In genomic region chr12:120783197-120783596, GRCh38 we compare ENCODE assay signal across 11 cellular contexts. TPM values are rescaled to one million over a fixed set of nuclear protein-coding genes. Genes with fewer than 3 reads are reported as not detected.
DNase-seq lines count a peak whose midpoint lies in the region; ATAC-seq, FAIRE-seq and TF ChIP-seq lines count a peak whose summit lies in the region.
"Had no signal": no experiment of that assay in that cellular context is flagged by ENCODE, and none has a peak within 500 bp of the region (broad histone marks: within the 10 kb centered on the region; RNA-seq: fewer than 3 reads in every experiment).

No MANE protein-coding gene starts in this region.

- H3K27me3 ChIP-seq in CD4-positive, alpha-beta memory T cell (ENCODE audit: insufficient read depth, low read length) = no peaks in the 10 kb centered on the region
- H3K27me3 ChIP-seq in astrocyte (ENCODE audit: insufficient read depth, low read length) = no peaks in the 10 kb centered on the region
- H3K27me3 ChIP-seq in esophagus muscularis mucosa = no peaks in the 10 kb centered on the region

- H3K36me3 Mint-ChIP-seq in CD4-positive, alpha-beta memory T cell = peaks cover 26 to 32% of the 10 kb centered on the region in 2 donors
- peaks cover 8% of the 10 kb centered on the region for H3K36me3 Mint-ChIP-seq in astrocyte (ENCODE audit: low read depth, unreplicated experiment)

- ATAC-seq in HG02884 (IDR thresholded peaks at IDR 0.05; ENCODE audit: unreplicated experiment) = no peak
- ATAC-seq: GM12878 had no signal

- FAIRE-seq in astrocyte (lab: Jason Lieb, UNC) = no peak
- FAIRE-seq: TTC549 had no signal

- H3K4me3 ChIP-seq in CD4-positive, alpha-beta memory T cell (ENCODE audit: low read length in 2 of 2) = no peak overlapping the region
- no peak overlapping the region for H3K4me3 ChIP-seq in astrocyte (ENCODE audit: insufficient read depth, low read depth, low read length)
- no peak overlapping the region for H3K4me3 ChIP-seq in mesodermal cell (ENCODE audit: extremely low read depth, insufficient read depth, low read length, poor library complexity, severe bottlenecking)
- no peak overlapping the region for H3K4me3 ChIP-seq in esophagus muscularis mucosa
- H3K4me3 ChIP-seq: GM12878 had no signal

- no peak for TF ChIP-seq POLR2A in esophagus muscularis mucosa (IDR thresholded peaks at IDR 0.05; ENCODE audit: low read depth)

- no peaks in the 10 kb centered on the region for H3K36me3 ChIP-seq in CD4-positive, alpha-beta memory T cell (ENCODE audit: insufficient read depth, low read length)
- H3K36me3 ChIP-seq in astrocyte (ENCODE audit: insufficient read depth, low read length) = peaks cover 3% of the 10 kb centered on the region
- peaks cover 32% of the 10 kb centered on the region for H3K36me3 ChIP-seq in mesodermal cell (ENCODE audit: control insufficient read depth, insufficient read depth, low read length)
- peaks cover 13 to 54% (median 23%) of the 10 kb centered on the region in 4 donors for H3K36me3 ChIP-seq in esophagus muscularis mucosa

- peaks cover 14% of the 10 kb centered on the region for H3K4me1 ChIP-seq in CD4-positive, alpha-beta memory T cell (ENCODE audit: insufficient read depth, low read length)
- H3K4me1 ChIP-seq in astrocyte (ENCODE audit: insufficient read depth, low read length) (peaks cover 4% of the 10 kb centered on the region), mesodermal cell (ENCODE audit: control insufficient read depth, insufficient read depth, low read length, poor library complexity, severe bottlenecking) (peaks cover 7% of the 10 kb centered on the region), esophagus muscularis mucosa (no peaks in the 10 kb centered on the region)

- no peak overlapping the region for H2AFZ ChIP-seq in astrocyte (ENCODE audit: low read depth, low read length)

- peaks cover 15 to 32% (median 17%) of the 10 kb centered on the region in 4 donors for H3K4me1 Mint-ChIP-seq in CD4-positive, alpha-beta memory T cell
- peaks cover 7% of the 10 kb centered on the region for H3K4me1 Mint-ChIP-seq in astrocyte (ENCODE audit: low read depth, unreplicated experiment)

- no peaks in the 10 kb centered on the region for H3K9me3 Mint-ChIP-seq in CD4-positive, alpha-beta memory T cell
- H3K9me3 Mint-ChIP-seq in astrocyte (ENCODE audit: unreplicated experiment) = no peaks in the 10 kb centered on the region

- peak overlapping the region in 6 of 8 donors; percentile 36 to 74 (median 54) for H3K4me3 Mint-ChIP-seq in CD4-positive, alpha-beta memory T cell
- H3K4me3 Mint-ChIP-seq in astrocyte (ENCODE audit: unreplicated experiment) = no peak overlapping the region

- no peaks in the 10 kb centered on the region for H3K9me3 ChIP-seq in CD4-positive, alpha-beta memory T cell (ENCODE audit: control insufficient read depth in 1 of 2, low read length in 2 of 2)
- H3K9me3 ChIP-seq in astrocyte (ENCODE audit: insufficient read depth, low read depth, low read length) (no peaks in the 10 kb centered on the region), mesodermal cell (ENCODE audit: control insufficient read depth, low read length) (no peaks in the 10 kb centered on the region), esophagus muscularis mucosa (no peaks in the 10 kb centered on the region)

- peak overlapping the region; percentile 53 for H3K4me2 ChIP-seq in astrocyte (ENCODE audit: low read length)

- no peak overlapping the region for H3K27ac ChIP-seq in CD4-positive, alpha-beta memory T cell (ENCODE audit: low read depth, low read length)
- H3K27ac ChIP-seq in astrocyte (ENCODE audit: low read depth, low read length) = no peak overlapping the region
- peak overlapping the region; percentile 34 for H3K27ac ChIP-seq in mesodermal cell (ENCODE audit: low read depth, low read length, severe bottlenecking)
- peak overlapping the region in 1 of 4 donors; percentile 42 for H3K27ac ChIP-seq in esophagus muscularis mucosa (replicated peaks in 1 of 4)

- intact Hi-C loops in CD4-positive, alpha-beta memory T cell (cut with micrococcal nuclease) = no loop called here
- intact Hi-C loops in esophagus muscularis mucosa (cut with DNase I) = no loop called here

- DNase-seq in CD4-positive, alpha-beta memory T cell = peak in 1 of 5 donors; percentile 7
- DNase-seq in KG1 (lab: John Stamatoyannopoulos, UW) = peak; percentile 17
- DNase-seq in astrocyte (ENCODE audit: low read depth) = peak; percentile 67
- no peak for DNase-seq in esophagus muscularis mucosa (ENCODE audit: extremely low spot score)
- DNase-seq in NCI-H2196 treated with DMSO at 0.1 percent for 48 hours (lab: John Stamatoyannopoulos, UW; ENCODE audit: unreplicated experiment) = no peak
- DNase-seq in NCI-H2171 treated with DMSO at 0.1 percent for 48 hours (lab: John Stamatoyannopoulos, UW) = no peak
- DNase-seq: NCI-H2029 had no signal

- TF ChIP-seq CTCF in astrocyte (IDR thresholded peaks at IDR 0.05; ENCODE audit: insufficient read depth, low read depth, low read length) (no peak), esophagus muscularis mucosa (IDR thresholded peaks at IDR 0.05) (no peak)

- H3K79me2 ChIP-seq in astrocyte (ENCODE audit: insufficient read depth, low read length) = no peaks in the 10 kb centered on the region

- CTCF ChIA-PET in CD4-positive, alpha-beta memory T cell (lab: Charles Lee; ENCODE audit: partially characterized antibody) = interaction anchor here (0.7 to 1.0 kb wide), 2 partner anchors 134 to 189 kb away, joined by 3 to 4 read pairs; no protein-coding TSS in a partner anchor

- TF ChIP-seq EP300 in esophagus muscularis mucosa (IDR thresholded peaks at IDR 0.05) = no peak

- no peaks in the 10 kb centered on the region for H3K27me3 Mint-ChIP-seq in CD4-positive, alpha-beta memory T cell
- H3K27me3 Mint-ChIP-seq in astrocyte (ENCODE audit: low read depth, unreplicated experiment) = no peaks in the 10 kb centered on the region

- peak overlapping the region; percentile 25 to 87 (median 67) for H3K27ac Mint-ChIP-seq in CD4-positive, alpha-beta memory T cell
- H3K27ac Mint-ChIP-seq in astrocyte (ENCODE audit: unreplicated experiment) = no peak overlapping the region

- H3K9ac ChIP-seq in astrocyte (ENCODE audit: low read length) = no peak overlapping the region

- POLR2A ChIA-PET in CD4-positive, alpha-beta memory T cell (lab: Charles Lee; ENCODE audit: partially characterized antibody) = no interaction called here

- WGBS in mesodermal cell (ENCODE audit: insufficient coverage in 2 of 2), 2 experiments = 86 to 92% methylated on average over 5 to 6 of the region's 6 CpGs
- 78% methylated on average over 6 of the region's 6 CpGs for WGBS in esophagus muscularis mucosa

- H4K20me1 ChIP-seq in astrocyte (ENCODE audit: insufficient read depth, low read length) = no peaks in the 10 kb centered on the region

RNA-seq across cellular contexts. Expression of gene ACADS, which starts 57.6 kb away (rescaled TPM):
- total RNA-seq in CD4-positive, alpha-beta memory T cell = 10 to 100 TPM; 14.9 to 17.1 TPM
- polyA plus RNA-seq in CD4-positive, alpha-beta memory T cell = 10 to 100 TPM; 19.2 to 29.9 TPM
- total RNA-seq in astrocyte = 2.8 and 2.9 TPM in 2 replicates
- 9.3 TPM for polyA plus RNA-seq in mesodermal cell (2013, experiment 1 of 2)
- 7.4 TPM for polyA plus RNA-seq in mesodermal cell (2013, experiment 2 of 2)
- 10 to 100 TPM; 31.6 to 64.2 (median 46.0) TPM for total RNA-seq in esophagus muscularis mucosa

Comparison
In these comparisons a context has a peak if more than half of its experiments do, and no peak if none do; other contexts are left out.
1. DNase-seq: peak in KG1 (single experiment) and astrocyte (single experiment); none in esophagus muscularis mucosa (single experiment), NCI-H2196 treated with DMSO at 0.1 percent for 48 hours (single experiment) and NCI-H2171 treated with DMSO at 0.1 percent for 48 hours (single experiment).